Comparison of ENCODE assay signal across 8 cellular contexts in the genomic region with DNA sequence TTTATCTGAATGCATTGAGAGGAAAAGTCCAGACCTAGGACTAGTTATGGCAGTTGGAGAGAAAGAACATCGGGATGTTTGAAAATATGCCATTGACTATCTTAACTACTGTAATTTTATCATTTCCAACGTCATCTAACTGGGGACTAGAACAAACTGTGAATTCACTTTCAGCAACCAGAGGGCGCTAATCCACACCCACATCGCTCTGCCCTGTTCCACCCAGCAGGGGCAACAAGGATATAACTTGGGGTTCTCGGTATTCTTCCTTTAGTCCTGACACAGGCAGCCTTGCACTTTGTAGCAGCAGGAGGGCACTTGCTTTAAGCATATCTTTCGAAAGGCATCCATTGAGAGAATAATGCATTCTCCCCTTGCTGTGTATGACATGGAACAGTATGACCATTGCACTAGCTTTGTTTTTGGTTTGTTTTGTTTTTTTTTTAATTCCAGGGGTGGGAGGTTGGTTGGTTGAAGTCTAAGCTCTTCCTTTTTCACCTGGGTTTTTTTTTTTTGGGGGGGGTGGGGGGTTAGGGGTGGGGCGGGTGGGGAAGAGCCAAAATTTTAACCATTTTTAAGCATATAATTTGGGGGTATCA. TPM values are rescaled to one million over a fixed set of nuclear protein-coding genes. Genes with fewer than 3 reads are reported as not detected.
A peak's percentile ranks its signal among the peaks of the same experiment; 100 is the strongest.
DNase-seq lines count a peak whose midpoint lies in the region; ATAC-seq and TF ChIP-seq lines count a peak whose summit lies in the region.

No MANE protein-coding gene starts in this region.

- no peaks in the 10 kb centered on the region for H3K4me1 ChIP-seq in BE2C
- no peaks in the 10 kb centered on the region for H3K4me1 ChIP-seq in OCI-LY7 (ENCODE audit: insufficient read depth, low read length, poor library complexity, severe bottlenecking)
- peaks cover 8% of the 10 kb centered on the region for H3K4me1 ChIP-seq in suprapubic skin

- 28% methylated on average over 7 of the region's 7 CpGs for WGBS in suprapubic skin

- TF ChIP-seq CTCF in BE2C (IDR thresholded peaks at IDR 0.05; ENCODE audit: low read depth, low read length) (peak; percentile 99), OCI-LY7 (conservative IDR thresholded peaks at IDR 0.05; ENCODE audit: low read length) (peak; percentile 96), neural crest cell (conservative IDR thresholded peaks at IDR 0.05) (peak; percentile 85), suprapubic skin (IDR thresholded peaks at IDR 0.05) (peak; percentile 82 to 92)

- no peak for TF ChIP-seq POLR2A in suprapubic skin (IDR thresholded peaks at IDR 0.05)

- peaks cover 2% of the 10 kb centered on the region for H3K27me3 Mint-ChIP-seq in neural crest cell (ENCODE audit: low read depth)

- H3K36me3 Mint-ChIP-seq in neural crest cell (ENCODE audit: low read depth), result peaks cover 25% of the 10 kb centered on the region

- TF ChIP-seq EP300 in suprapubic skin (IDR thresholded peaks at IDR 0.05), result no peak

- H3K4me1 Mint-ChIP-seq in neural crest cell, result peaks cover 13% of the 10 kb centered on the region

- H4K20me1 ChIP-seq in OCI-LY7 (ENCODE audit: insufficient read depth, low read length), result peaks cover 23% of the 10 kb centered on the region; the same call in 1 of the 2 replicates

- H3K9me3 ChIP-seq in BE2C (no peaks in the 10 kb centered on the region), OCI-LY7 (ENCODE audit: low read length) (no peaks in the 10 kb centered on the region), suprapubic skin (no peaks in the 10 kb centered on the region)

- H3K27ac Mint-ChIP-seq in neural crest cell (ENCODE audit: unreplicated experiment), result no peak overlapping the region

- ATAC-seq in GM19043 (IDR thresholded peaks at IDR 0.05; ENCODE audit: low read depth, unreplicated experiment) (peak; percentile 77), esophagus mucosa (peak; percentile 84)

- H3K9me2 ChIP-seq in OCI-LY7 (ENCODE audit: insufficient read depth, low read length), result no peaks in the 10 kb centered on the region

- H3K4me3 ChIP-seq in BE2C (ENCODE audit: low read depth, low read length) (no peak overlapping the region), OCI-LY7 (ENCODE audit: low read depth, low read length, poor library complexity, severe bottlenecking) (no peak overlapping the region), suprapubic skin (no peak overlapping the region)

- intact Hi-C loops in OCI-LY7 (cut with micrococcal nuclease; ENCODE audit: unreplicated experiment), result loop anchor here (1.0 to 5.0 kb wide), 5 partner anchors 81 to 277 kb away; no protein-coding TSS in a partner anchor

- CTCF ChIA-PET in OCI-LY7 (lab: Charles Lee; ENCODE audit: unreplicated experiment), result interaction anchor here (0.8 kb wide), 1 partner anchor 12 kb away, joined by 3 read pairs; no protein-coding TSS in a partner anchor

- H3K79me2 ChIP-seq in OCI-LY7 (ENCODE audit: insufficient read depth, low read depth, low read length), result peaks cover 3% of the 10 kb centered on the region; the same call in 1 of the 2 replicates

- peak; percentile 70 for DNase-seq in BE2C
- peak; percentile 49 for DNase-seq in HK-2 (ENCODE audit: unreplicated experiment)
- peak; percentile 80 for DNase-seq in OCI-LY7 (ENCODE audit: low spot score)
- peak; percentile 38 for DNase-seq in activated T-cell treated with anti-CD3 and anti-CD28 coated beads for 1 hour (ENCODE audit: low read depth)
- peak; percentile 44 for DNase-seq in neural crest cell (ENCODE audit: low read depth, low spot score)
- no peak for DNase-seq in suprapubic skin (ENCODE audit: low spot score in 2 of 2)

- H3K27me3 ChIP-seq in BE2C (no peaks in the 10 kb centered on the region), suprapubic skin (no peaks in the 10 kb centered on the region)

- H3K36me3 ChIP-seq in BE2C (peaks cover 59% of the 10 kb centered on the region), OCI-LY7 (ENCODE audit: insufficient read depth, low read length) (peaks cover 58% of the 10 kb centered on the region), suprapubic skin (peaks cover 52% of the 10 kb centered on the region)

- H3K9me3 Mint-ChIP-seq in neural crest cell, result peaks cover 3% of the 10 kb centered on the region

- POLR2A ChIA-PET in OCI-LY7 (lab: Charles Lee), result interaction anchor here (0.5 to 1.2 kb wide), 8 partner anchors 16 to 352 kb away, joined by 3 to 7 read pairs (median 3); no protein-coding TSS in a partner anchor

- H2AFZ ChIP-seq in OCI-LY7 (ENCODE audit: low read length), result no peak overlapping the region

- BruUV-seq in OCI-LY7 (replicated peaks; lab: Mats Ljungman, UMichigan), result no TSS peak

- peak overlapping the region; percentile 35 for H3K4me3 Mint-ChIP-seq in neural crest cell

- H3K4me2 ChIP-seq in OCI-LY7 (ENCODE audit: low read length), result peak overlapping the region; percentile 20; the same call in 1 of the 2 replicates

- H3K27ac ChIP-seq in OCI-LY7 (ENCODE audit: low read depth, low read length, poor library complexity, severe bottlenecking) (no peak overlapping the region), suprapubic skin (no peak overlapping the region)

RNA-seq across cellular contexts. Expression of a gene that starts 31.5 kb away (rescaled TPM):
- polyA plus RNA-seq in BE2C (2012; ENCODE audit: insufficient read depth, insufficient read length, low read depth), result 43.0 TPM
- 15.7 and 22.8 TPM in 2 replicates for total RNA-seq in OCI-LY7 (2014; rRNA removed; shearing (Covaris generic))
- total RNA-seq in OCI-LY7 (2022), result 18.9 and 23.1 TPM in 2 replicates
- 13.7 TPM for total RNA-seq in esophagus mucosa
- total RNA-seq in neural crest cell, result 31.1 and 33.2 TPM in 2 replicates
- 10 to 100 TPM; 26.2 to 44.3 (median 31.6) TPM for total RNA-seq in suprapubic skin

Comparison
In these comparisons a context has a peak if more than half of its experiments do, and no peak if none do; other contexts are left out.
1. DNase-seq: peak in BE2C (single experiment), HK-2 (single experiment), OCI-LY7 (single experiment), activated T-cell treated with anti-CD3 and anti-CD28 coated beads for 1 hour (single experiment) and neural crest cell (single experiment); none in suprapubic skin (0 of 2).
2. Peak in every context shown above with its lines, with median percentiles within 50 percentile points of each other: CTCF ChIP-seq.